ENCODE assay signal across 11 cellular contexts in the genomic region with DNA sequence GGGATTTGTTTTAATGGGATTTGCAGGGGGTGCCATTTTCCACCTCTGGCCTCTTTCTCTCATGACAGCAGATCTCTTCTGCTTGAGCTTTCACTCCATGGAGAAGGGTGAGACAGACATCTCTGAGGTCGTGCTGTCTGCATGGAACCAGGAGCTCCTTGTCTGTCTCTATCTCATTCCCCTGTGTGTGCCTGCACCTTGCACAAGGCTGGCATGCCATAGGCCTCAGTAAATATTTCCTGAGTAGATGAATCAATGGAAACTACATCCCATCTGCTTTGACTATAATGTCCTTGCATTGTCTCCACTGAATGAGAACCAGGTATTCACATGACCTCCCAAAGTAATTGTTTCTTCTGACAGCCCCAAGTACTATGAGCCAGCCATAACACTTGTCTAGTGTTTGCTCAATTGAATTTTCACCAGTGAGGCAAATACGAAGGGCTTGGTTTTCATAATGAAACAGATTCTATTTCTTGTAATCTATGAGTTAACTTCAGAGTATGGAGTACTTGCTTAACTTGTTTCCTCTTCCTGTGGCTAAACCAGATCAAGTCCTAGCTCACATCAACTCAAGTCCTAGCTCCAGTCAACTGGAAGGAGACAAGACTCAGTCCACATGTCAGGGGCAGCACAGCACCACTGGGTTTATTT. TPM values are rescaled to one million over a fixed set of nuclear protein-coding genes. Genes with fewer than 3 reads are reported as not detected.
DNase-seq lines count a peak whose midpoint lies in the region; ATAC-seq and TF ChIP-seq lines count a peak whose summit lies in the region.
"Had no signal": no experiment of that assay in that cellular context is flagged by ENCODE, and none has a peak within 500 bp of the region (broad histone marks: within the 10 kb centered on the region; RNA-seq: fewer than 3 reads in every experiment).

No MANE protein-coding gene starts in this region.

- no peak overlapping the region for H3K4me2 ChIP-seq in osteoblast (ENCODE audit: insufficient read depth, low read length)

- CTCF ChIA-PET in activated CD4-positive, alpha-beta T cell treated with anti-CD3 and anti-CD28 coated beads, Interleukin-2, amount 10 ng/mL, durations not matched to agents 7 days and 5 days (lab: Charles Lee), result no interaction called here

- H3K36me3 Mint-ChIP-seq in activated CD4-positive, alpha-beta T cell treated with anti-CD3 and anti-CD28 coated beads, Interleukin-2, amount 10 ng/mL, durations not matched to agents 7 days and 5 days (ENCODE audit: low read depth), result no peaks in the 10 kb centered on the region

- H3K9me3 ChIP-seq in osteoblast (ENCODE audit: low read depth, low read length), result no peaks in the 10 kb centered on the region
- no peaks in the 10 kb centered on the region for H3K9me3 ChIP-seq in heart left ventricle
- H3K9me3 ChIP-seq: prostate gland had no signal

- 63 to 79% (median 73%) methylated on average over 2 of the region's 2 CpGs for WGBS in heart left ventricle, 4 donors

- H3K4me3 Mint-ChIP-seq in activated CD4-positive, alpha-beta T cell treated with anti-CD3 and anti-CD28 coated beads, Interleukin-2, amount 10 ng/mL, durations not matched to agents 7 days and 5 days, result no peak overlapping the region
- H3K4me3 Mint-ChIP-seq: B cell had no signal

- H3K27ac Mint-ChIP-seq in activated CD4-positive, alpha-beta T cell treated with anti-CD3 and anti-CD28 coated beads, Interleukin-2, amount 10 ng/mL, durations not matched to agents 7 days and 5 days, result peak overlapping the region; percentile 62
- H3K27ac Mint-ChIP-seq: B cell had no signal

- POLR2A ChIA-PET in activated CD4-positive, alpha-beta T cell treated with anti-CD3 and anti-CD28 coated beads, Interleukin-2, amount 10 ng/mL, durations not matched to agents 7 days and 5 days (lab: Charles Lee), result no interaction called here

- no peak for DNase-seq in activated CD4-positive, alpha-beta T cell treated with anti-CD3 and anti-CD28 coated beads, Interleukin-2, amount 10 ng/mL, durations not matched to agents 7 days and 5 days
- no peak for DNase-seq in activated CD4-positive, alpha-beta T cell treated with anti-CD3 and anti-CD28 coated beads for 1 hour
- DNase-seq in NCI-H146 treated with DMSO at 0.1 percent for 48 hours (lab: John Stamatoyannopoulos, UW; ENCODE audit: unreplicated experiment) (peak; percentile 64), amniotic epithelial cell (ENCODE audit: low read depth) (peak; percentile 20), osteoblast (ENCODE audit: insufficient read length, low spot score, missing footprints) (peak; percentile 64), heart left ventricle (no peak)
- no peak for DNase-seq in activated CD4-positive, CD25-positive, alpha-beta regulatory T cell (lab: John Stamatoyannopoulos, UW)
- DNase-seq: NCI-H1105 had no signal

- H3K27me3 Mint-ChIP-seq in activated CD4-positive, alpha-beta T cell treated with anti-CD3 and anti-CD28 coated beads, Interleukin-2, amount 10 ng/mL, durations not matched to agents 7 days and 5 days, result peaks cover 2% of the 10 kb centered on the region

- no peak overlapping the region for H3K27ac ChIP-seq in osteoblast (ENCODE audit: low read depth, low read length)
- H3K27ac ChIP-seq in heart left ventricle, result peak overlapping the region in 1 of 12 donors; percentile 18
- H3K27ac ChIP-seq: prostate gland had no signal

- H3K79me2 ChIP-seq in osteoblast (ENCODE audit: insufficient read depth, low read length), result no peaks in the 10 kb centered on the region

- TF ChIP-seq POLR2A in heart left ventricle (IDR thresholded peaks at IDR 0.05), result no peak

- no peak for ATAC-seq in heart left ventricle
- no peak for ATAC-seq in GM21786 (IDR thresholded peaks at IDR 0.05; ENCODE audit: unreplicated experiment)

- H3K27me3 ChIP-seq in osteoblast (ENCODE audit: insufficient read depth, low read length) (peaks cover 1% of the 10 kb centered on the region), heart left ventricle (no peaks in the 10 kb centered on the region)

- H3K9me3 Mint-ChIP-seq in activated CD4-positive, alpha-beta T cell treated with anti-CD3 and anti-CD28 coated beads, Interleukin-2, amount 10 ng/mL, durations not matched to agents 7 days and 5 days, result peaks cover 10% of the 10 kb centered on the region

- H3K4me3 ChIP-seq in osteoblast (ENCODE audit: insufficient read depth, low read length) (no peak overlapping the region), heart left ventricle (no peak overlapping the region)
- H3K4me3 ChIP-seq: prostate gland had no signal

- H3K36me3 ChIP-seq in osteoblast (ENCODE audit: insufficient read depth, low read length) (no peaks in the 10 kb centered on the region), heart left ventricle (no peaks in the 10 kb centered on the region)
- H3K36me3 ChIP-seq: prostate gland had no signal

- peaks cover 13% of the 10 kb centered on the region for H3K4me1 Mint-ChIP-seq in activated CD4-positive, alpha-beta T cell treated with anti-CD3 and anti-CD28 coated beads, Interleukin-2, amount 10 ng/mL, durations not matched to agents 7 days and 5 days
- H3K4me1 Mint-ChIP-seq: B cell had no signal

- H4K20me1 ChIP-seq in osteoblast (ENCODE audit: insufficient read depth, low read length), result no peaks in the 10 kb centered on the region

- TF ChIP-seq CTCF in osteoblast (IDR thresholded peaks at IDR 0.05; ENCODE audit: extremely low read depth, low read depth, low read length), result no peak
- TF ChIP-seq CTCF in heart left ventricle (IDR thresholded peaks at IDR 0.05), result no peak

- intact Hi-C loops in heart left ventricle (cut with DNase I), result no loop called here

- no peak overlapping the region for H2AFZ ChIP-seq in osteoblast (ENCODE audit: low read length)

- H3K4me1 ChIP-seq in osteoblast (ENCODE audit: insufficient read depth, low read length), result peaks cover 19% of the 10 kb centered on the region
- H3K4me1 ChIP-seq in heart left ventricle, result peaks cover 0 to 8% (median 0%) of the 10 kb centered on the region in 12 donors
- H3K4me1 ChIP-seq: prostate gland had no signal

RNA-seq across cellular contexts. Expression of gene KCNK13, which starts 32.3 kb away (rescaled TPM):
- total RNA-seq in activated CD4-positive, alpha-beta T cell treated with anti-CD3 and anti-CD28 coated beads, Interleukin-2, amount 10 ng/mL, durations not matched to agents 7 days and 5 days, result not detected
- total RNA-seq in osteoblast (not detected in 2 replicates), heart left ventricle (10 to 100 TPM in 1 of 9 donors, 1 to 10 TPM in 5, under 1 TPM in 3; 0.16 to 10.7 (median 1.7) TPM)
- under 1 TPM; 0.53 to 0.55 TPM for polyA plus RNA-seq in heart left ventricle
- total RNA-seq: B cell had no signal

Comparison
In these comparisons a context has a peak if more than half of its experiments do, and no peak if none do; other contexts are left out.
1. DNase-seq: peak in NCI-H146 treated with DMSO at 0.1 percent for 48 hours (single experiment), amniotic epithelial cell (single experiment) and osteoblast (single experiment); none in activated CD4-positive, alpha-beta T cell treated with anti-CD3 and anti-CD28 coated beads, Interleukin-2, amount 10 ng/mL, durations not matched to agents 7 days and 5 days (single experiment), activated CD4-positive, alpha-beta T cell treated with anti-CD3 and anti-CD28 coated beads for 1 hour (single experiment), heart left ventricle (0 of 5) and activated CD4-positive, CD25-positive, alpha-beta regulatory T cell (0 of 4).